Comparison of ENCODE assay signal across 11 cellular contexts in the genomic region with DNA sequence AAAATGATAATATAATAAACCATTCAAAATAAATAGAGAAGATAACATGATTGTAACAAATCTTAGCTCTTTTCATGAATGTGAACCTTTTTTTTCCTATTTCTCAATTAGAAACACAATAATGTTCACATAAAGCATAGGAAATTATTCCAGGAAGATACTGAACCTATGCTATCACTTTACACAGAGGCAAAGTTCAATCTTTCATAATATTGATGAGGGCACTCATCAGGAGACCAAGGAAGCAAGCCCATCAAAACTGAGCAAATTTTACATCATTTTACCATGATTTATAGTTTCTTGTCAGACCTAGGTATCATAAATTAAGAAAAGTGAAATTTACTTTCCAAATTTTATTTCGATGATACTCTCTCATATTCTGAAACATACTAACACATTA.
"Had no signal": no experiment of that assay in that cellular context is flagged by ENCODE, and none has a peak within 500 bp of the region (broad histone marks: within the 10 kb centered on the region; RNA-seq: fewer than 3 reads in every experiment).

No MANE protein-coding gene starts in this region.

- H3K9ac ChIP-seq: GM23248 had no signal

- H3K36me3 ChIP-seq: HAP-1 had no signal

- FAIRE-seq: H1, H54 had no signal

- H3K4me1 ChIP-seq: HAP-1 had no signal

- H3K27ac ChIP-seq: GM23248 had no signal

- H3K9me3 ChIP-seq: HAP-1 had no signal

- H3K4me3 ChIP-seq: GM23248, GM23338, HAP-1 had no signal

- H2AFZ ChIP-seq: GM23248, GM23338 had no signal

- H3K4me2 ChIP-seq: GM23338 had no signal

- DNase-seq: GM23248, GOT3, H7, H9, HCEC 1CT, HFFc6 had no signal

- ATAC-seq: GM23338, HCT116 had no signal
